In genomic region chr1:226064168-226064815, GRCh38 we compare ENCODE assay signal across 8 cellular contexts. TPM values are rescaled to one million over a fixed set of nuclear protein-coding genes. Genes with fewer than 3 reads are reported as not detected.
DNase-seq lines count a peak whose midpoint lies in the region; ATAC-seq lines count a peak whose summit lies in the region.

No MANE protein-coding gene starts in this region.

- no peaks in the 10 kb centered on the region for H3K27me3 Mint-ChIP-seq in activated T-cell treated with anti-CD3 and anti-CD28 coated beads, Interleukin-2, amount 50 U/mL, for 24 hours
- no peaks in the 10 kb centered on the region for H3K27me3 Mint-ChIP-seq in activated naive CD8-positive, alpha-beta T cell treated with anti-CD3 and anti-CD28 coated beads, Interleukin-2, amount 10 ng/mL, durations not matched to agents 7 days and 5 days

- H3K4me1 Mint-ChIP-seq in activated T-cell treated with anti-CD3 and anti-CD28 coated beads, Interleukin-2, amount 50 U/mL, for 24 hours (ENCODE audit: low read depth) = peaks cover 55% of the 10 kb centered on the region
- peaks cover 33% of the 10 kb centered on the region for H3K4me1 Mint-ChIP-seq in activated naive CD8-positive, alpha-beta T cell treated with anti-CD3 and anti-CD28 coated beads, Interleukin-2, amount 10 ng/mL, durations not matched to agents 7 days and 5 days
- H3K4me1 Mint-ChIP-seq in stimulated activated effector memory CD8-positive, alpha-beta T cell treated with anti-CD3 and anti-CD28 coated beads, Interleukin-12 subunit alpha, Interleukin-12 subunit beta, amount 100 ng/mL, for 72 hours = peaks cover 50% of the 10 kb centered on the region

- peak overlapping the region; percentile 92 for H3K4me3 ChIP-seq in iPS-18c (ENCODE audit: insufficient read depth, low read depth, low read length)

- peaks cover 65% of the 10 kb centered on the region for H3K36me3 Mint-ChIP-seq in activated T-cell treated with anti-CD3 and anti-CD28 coated beads, Interleukin-2, amount 50 U/mL, for 24 hours (ENCODE audit: low read depth)
- H3K36me3 Mint-ChIP-seq in activated naive CD8-positive, alpha-beta T cell treated with anti-CD3 and anti-CD28 coated beads, Interleukin-2, amount 10 ng/mL, durations not matched to agents 7 days and 5 days = peaks cover 37% of the 10 kb centered on the region
- peaks cover 68% of the 10 kb centered on the region for H3K36me3 Mint-ChIP-seq in stimulated activated effector memory CD8-positive, alpha-beta T cell treated with anti-CD3 and anti-CD28 coated beads, Interleukin-12 subunit alpha, Interleukin-12 subunit beta, amount 100 ng/mL, for 72 hours

- H3K27ac Mint-ChIP-seq in activated T-cell treated with anti-CD3 and anti-CD28 coated beads, Interleukin-2, amount 50 U/mL, for 24 hours = peak overlapping the region; percentile 99
- H3K27ac Mint-ChIP-seq in activated naive CD8-positive, alpha-beta T cell treated with anti-CD3 and anti-CD28 coated beads, Interleukin-2, amount 10 ng/mL, durations not matched to agents 7 days and 5 days = peak overlapping the region; percentile 100
- H3K27ac Mint-ChIP-seq in stimulated activated effector memory CD8-positive, alpha-beta T cell treated with anti-CD3 and anti-CD28 coated beads, Interleukin-12 subunit alpha, Interleukin-12 subunit beta, amount 100 ng/mL, for 72 hours = peak overlapping the region; percentile 98

- no peak for DNase-seq in activated T-cell treated with anti-CD3 and anti-CD28 coated beads, Interleukin-2, amount 50 U/mL, for 24 hours
- DNase-seq in activated T-cell treated with anti-CD3 and anti-CD28 coated beads, Interleukin-2, amount 50 U/mL, for 1 hour = no peak
- DNase-seq in NCI-H2029 treated with DMSO at 0.1 percent for 48 hours (lab: John Stamatoyannopoulos, UW) (peak; percentile 37), NCI-H187 (lab: John Stamatoyannopoulos, UW) (no peak)
- no peak for DNase-seq in activated naive CD8-positive, alpha-beta T cell treated with anti-CD3 and anti-CD28 coated beads, Interleukin-2, amount 10 ng/mL, durations not matched to agents 7 days and 5 days
- no peak for DNase-seq in stimulated activated effector memory CD8-positive, alpha-beta T cell treated with anti-CD3 and anti-CD28 coated beads, Interleukin-12 subunit alpha, Interleukin-12 subunit beta, amount 100 ng/mL, for 72 hours (ENCODE audit: low spot score in 2 of 2)

- POLR2A ChIA-PET in activated naive CD8-positive, alpha-beta T cell treated with anti-CD3 and anti-CD28 coated beads, Interleukin-2, amount 10 ng/mL, durations not matched to agents 7 days and 5 days (lab: Charles Lee) = interaction anchor here (0.6 to 7.4 kb wide), 15 partner anchors 9 to 596 kb away, joined by 3 to 287 read pairs (median 9); partner anchors contain the start of genes PARP1, SDE2 and SRP9

- ATAC-seq in activated naive CD8-positive, alpha-beta T cell treated with anti-CD3 and anti-CD28 coated beads, Interleukin-2, amount 10 ng/mL, durations not matched to agents 7 days and 5 days (ENCODE audit: low read depth) = no peak
- no peak for ATAC-seq in stimulated activated effector memory CD8-positive, alpha-beta T cell treated with anti-CD3 and anti-CD28 coated beads, Interleukin-12 subunit alpha, Interleukin-12 subunit beta, amount 100 ng/mL, for 72 hours
- ATAC-seq in HG03520 (IDR thresholded peaks at IDR 0.05; ENCODE audit: unreplicated experiment) = no peak

- H3K4me3 Mint-ChIP-seq in activated T-cell treated with anti-CD3 and anti-CD28 coated beads, Interleukin-2, amount 50 U/mL, for 24 hours = peak overlapping the region; percentile 100
- H3K4me3 Mint-ChIP-seq in activated naive CD8-positive, alpha-beta T cell treated with anti-CD3 and anti-CD28 coated beads, Interleukin-2, amount 10 ng/mL, durations not matched to agents 7 days and 5 days = peak overlapping the region; percentile 99
- peak overlapping the region; percentile 99 for H3K4me3 Mint-ChIP-seq in stimulated activated effector memory CD8-positive, alpha-beta T cell treated with anti-CD3 and anti-CD28 coated beads, Interleukin-12 subunit alpha, Interleukin-12 subunit beta, amount 100 ng/mL, for 72 hours

- no peaks in the 10 kb centered on the region for H3K9me3 Mint-ChIP-seq in activated T-cell treated with anti-CD3 and anti-CD28 coated beads, Interleukin-2, amount 50 U/mL, for 24 hours
- no peaks in the 10 kb centered on the region for H3K9me3 Mint-ChIP-seq in activated naive CD8-positive, alpha-beta T cell treated with anti-CD3 and anti-CD28 coated beads, Interleukin-2, amount 10 ng/mL, durations not matched to agents 7 days and 5 days
- no peaks in the 10 kb centered on the region for H3K9me3 Mint-ChIP-seq in stimulated activated effector memory CD8-positive, alpha-beta T cell treated with anti-CD3 and anti-CD28 coated beads, Interleukin-12 subunit alpha, Interleukin-12 subunit beta, amount 100 ng/mL, for 72 hours

- H3K9me3 ChIP-seq in iPS-18c (ENCODE audit: control insufficient read depth, insufficient read depth, low read length) = no peaks in the 10 kb centered on the region

RNA-seq across cellular contexts. Expression of gene H3-3A, which starts 1.8 kb away (rescaled TPM):
- total RNA-seq in activated naive CD8-positive, alpha-beta T cell treated with anti-CD3 and anti-CD28 coated beads, Interleukin-2, amount 10 ng/mL, durations not matched to agents 7 days and 5 days = 100 to 1,000 TPM; 454 to 466 TPM
